ENCODE assay signal across 17 cellular contexts in genomic region chr4:169100656-169101055, GRCh38.
DNase-seq lines count a peak whose midpoint lies in the region; ATAC-seq, FAIRE-seq and TF ChIP-seq lines count a peak whose summit lies in the region.
"Had no signal": no experiment of that assay in that cellular context is flagged by ENCODE, and none has a peak within 500 bp of the region (broad histone marks: within the 10 kb centered on the region; RNA-seq: fewer than 3 reads in every experiment).

No MANE protein-coding gene starts in this region.

- no peak for FAIRE-seq in frontal cortex (lab: Jason Lieb, UNC)
- FAIRE-seq: islet of Langerhans had no signal

- H3K36me3 Mint-ChIP-seq in Calu3 (ENCODE audit: insufficient read depth, unreplicated experiment) = peaks cover 75% of the 10 kb centered on the region

- H3K27me3 Mint-ChIP-seq in Calu3 (ENCODE audit: unreplicated experiment) = no peaks in the 10 kb centered on the region
- H3K27me3 Mint-ChIP-seq: activated B cell treated with CpG ODN at 0.5 μM for 24 hours, B cell had no signal

- H3K4me3 Mint-ChIP-seq in Calu3 (ENCODE audit: low read depth, unreplicated experiment) = no peak overlapping the region
- H3K4me3 Mint-ChIP-seq: activated B cell treated with CpG ODN at 0.5 μM for 24 hours, B cell had no signal

- H3K27ac ChIP-seq in coronary artery = peak overlapping the region; percentile 63 to 73
- H3K27ac ChIP-seq: adrenal gland, foreskin keratinocyte had no signal

- no TSS peak for BruUV-seq in Calu3 (replicated peaks; lab: Mats Ljungman, UMichigan)

- peak; percentile 14 for ATAC-seq in HG03108 (IDR thresholded peaks at IDR 0.05; ENCODE audit: unreplicated experiment)
- ATAC-seq: foreskin keratinocyte had no signal

- TF ChIP-seq CTCF in Calu3 (IDR thresholded peaks at IDR 0.05; ENCODE audit: unreplicated experiment) (no peak), coronary artery (IDR thresholded peaks at IDR 0.05) (no peak)

- DNase-seq in Calu3 (no peak), coronary artery (ENCODE audit: low spot score) (no peak), renal cortical epithelial cell (ENCODE audit: low read depth) (peak; percentile 51), NCI-H146 treated with DMSO at 0.1 percent for 48 hours (lab: John Stamatoyannopoulos, UW; ENCODE audit: unreplicated experiment) (no peak), HuH-7.5 (ENCODE audit: low spot score) (no peak), frontal cortex (ENCODE audit: low spot score in 2 of 2) (no peak), NCI-H1417 (lab: John Stamatoyannopoulos, UW) (no peak)
- DNase-seq: activated B cell treated with CpG ODN at 0.5 μM for 24 hours; adrenal gland; effector CD4-positive, alpha-beta T cell; foreskin keratinocyte; NCI-H1694; NCI-H69; SHP77 treated with DMSO at 0.1 percent for 48 hours had no signal

- CTCF ChIA-PET in Calu3 (lab: Charles Lee) = no interaction called here

- peaks cover 2% of the 10 kb centered on the region for H3K9me3 Mint-ChIP-seq in Calu3 (ENCODE audit: low read depth, unreplicated experiment)
- H3K9me3 Mint-ChIP-seq: activated B cell treated with CpG ODN at 0.5 μM for 24 hours had no signal

- H3K4me1 Mint-ChIP-seq in Calu3 (ENCODE audit: low read depth, unreplicated experiment) = peaks cover 59% of the 10 kb centered on the region

- no peak overlapping the region for H3K4me3 ChIP-seq in coronary artery
- H3K4me3 ChIP-seq: adrenal gland had no signal

- peak overlapping the region; percentile 1 for H3K27ac Mint-ChIP-seq in Calu3 (ENCODE audit: unreplicated experiment)
- H3K27ac Mint-ChIP-seq: activated B cell treated with CpG ODN at 0.5 μM for 24 hours had no signal

- intact Hi-C loops in Calu3 (cut with micrococcal nuclease; ENCODE audit: unreplicated experiment) = no loop called here
